In the genomic region with DNA sequence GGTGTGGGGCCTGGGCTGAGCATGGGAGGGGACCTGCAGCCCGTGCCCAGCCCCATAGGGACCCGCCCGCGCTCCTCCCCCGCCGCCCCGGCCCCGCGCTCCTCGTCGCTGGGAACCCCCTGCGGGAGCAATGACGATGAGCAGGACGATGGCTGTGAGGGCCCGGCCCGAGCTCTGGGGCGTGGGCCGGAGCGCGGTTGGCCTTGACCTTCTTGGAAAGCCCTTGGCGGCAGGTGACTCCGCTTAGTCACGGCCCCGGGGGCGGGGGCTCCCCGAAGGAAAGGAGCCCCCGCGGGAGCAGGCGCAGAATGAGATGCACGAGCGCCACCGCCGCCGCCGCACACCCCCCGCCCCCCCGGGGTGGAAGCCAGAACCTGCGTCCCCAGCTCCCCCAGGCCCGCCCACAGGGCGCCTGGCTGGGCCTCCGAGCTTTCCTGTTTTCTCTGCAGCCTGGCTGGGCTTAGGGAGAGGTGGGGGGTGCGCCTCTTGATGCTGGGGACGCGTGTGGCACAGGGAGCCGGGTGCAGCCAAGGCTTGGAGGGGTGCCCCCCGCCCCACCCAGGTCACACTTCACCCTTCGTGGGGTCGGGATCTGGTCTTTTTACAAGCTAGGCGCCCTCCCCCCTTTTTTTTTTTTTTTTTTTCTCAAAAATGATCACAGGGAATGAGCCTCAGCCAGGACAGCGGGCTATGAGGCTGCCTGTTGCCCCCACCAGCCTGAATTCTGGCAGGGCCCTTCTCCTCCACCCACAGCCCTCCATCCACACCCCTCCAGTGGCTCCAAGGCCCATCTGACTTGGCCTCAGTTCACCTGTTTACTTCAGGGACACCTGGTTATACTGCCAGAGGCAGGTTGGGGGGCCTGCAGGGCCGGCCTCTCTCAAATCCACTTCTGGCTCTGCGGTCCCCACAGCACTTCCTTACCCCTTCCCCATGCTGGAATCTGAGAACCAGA, we compare ENCODE assay signal across 1 cellular context.
TF ChIP-seq lines count a peak whose summit lies in the region.

No MANE protein-coding gene starts in this region.

TF ChIP-seq in K562, 482 proteins besides CTCF, POLR2A, EP300 and RAD21 (continued from another document and continues in another):
- TF ChIP-seq, protein P1, sequence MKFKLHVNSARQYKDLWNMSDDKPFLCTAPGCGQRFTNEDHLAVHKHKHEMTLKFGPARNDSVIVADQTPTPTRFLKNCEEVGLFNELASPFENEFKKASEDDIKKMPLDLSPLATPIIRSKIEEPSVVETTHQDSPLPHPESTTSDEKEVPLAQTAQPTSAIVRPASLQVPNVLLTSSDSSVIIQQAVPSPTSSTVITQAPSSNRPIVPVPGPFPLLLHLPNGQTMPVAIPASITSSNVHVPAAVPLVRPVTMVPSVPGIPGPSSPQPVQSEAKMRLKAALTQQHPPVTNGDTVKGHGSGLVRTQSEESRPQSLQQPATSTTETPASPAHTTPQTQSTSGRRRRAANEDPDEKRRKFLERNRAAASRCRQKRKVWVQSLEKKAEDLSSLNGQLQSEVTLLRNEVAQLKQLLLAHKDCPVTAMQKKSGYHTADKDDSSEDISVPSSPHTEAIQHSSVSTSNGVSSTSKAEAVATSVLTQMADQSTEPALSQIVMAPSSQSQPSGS (CRISPR knock-in tag; IDR thresholded peaks at IDR 0.05) = no peak
- no peak for TF ChIP-seq TBL1XR1 (IDR thresholded peaks at IDR 0.05; ENCODE audit: low read length in 2 of 2)
- TF ChIP-seq, protein P2, sequence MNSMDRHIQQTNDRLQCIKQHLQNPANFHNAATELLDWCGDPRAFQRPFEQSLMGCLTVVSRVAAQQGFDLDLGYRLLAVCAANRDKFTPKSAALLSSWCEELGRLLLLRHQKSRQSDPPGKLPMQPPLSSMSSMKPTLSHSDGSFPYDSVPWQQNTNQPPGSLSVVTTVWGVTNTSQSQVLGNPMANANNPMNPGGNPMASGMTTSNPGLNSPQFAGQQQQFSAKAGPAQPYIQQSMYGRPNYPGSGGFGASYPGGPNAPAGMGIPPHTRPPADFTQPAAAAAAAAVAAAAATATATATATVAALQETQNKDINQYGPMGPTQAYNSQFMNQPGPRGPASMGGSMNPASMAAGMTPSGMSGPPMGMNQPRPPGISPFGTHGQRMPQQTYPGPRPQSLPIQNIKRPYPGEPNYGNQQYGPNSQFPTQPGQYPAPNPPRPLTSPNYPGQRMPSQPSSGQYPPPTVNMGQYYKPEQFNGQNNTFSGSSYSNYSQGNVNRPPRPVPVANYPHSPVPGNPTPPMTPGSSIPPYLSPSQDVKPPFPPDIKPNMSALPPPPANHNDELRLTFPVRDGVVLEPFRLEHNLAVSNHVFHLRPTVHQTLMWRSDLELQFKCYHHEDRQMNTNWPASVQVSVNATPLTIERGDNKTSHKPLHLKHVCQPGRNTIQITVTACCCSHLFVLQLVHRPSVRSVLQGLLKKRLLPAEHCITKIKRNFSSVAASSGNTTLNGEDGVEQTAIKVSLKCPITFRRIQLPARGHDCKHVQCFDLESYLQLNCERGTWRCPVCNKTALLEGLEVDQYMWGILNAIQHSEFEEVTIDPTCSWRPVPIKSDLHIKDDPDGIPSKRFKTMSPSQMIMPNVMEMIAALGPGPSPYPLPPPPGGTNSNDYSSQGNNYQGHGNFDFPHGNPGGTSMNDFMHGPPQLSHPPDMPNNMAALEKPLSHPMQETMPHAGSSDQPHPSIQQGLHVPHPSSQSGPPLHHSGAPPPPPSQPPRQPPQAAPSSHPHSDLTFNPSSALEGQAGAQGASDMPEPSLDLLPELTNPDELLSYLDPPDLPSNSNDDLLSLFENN (IDR thresholded peaks at IDR 0.05; ENCODE audit: low read depth in 2 of 2, low read length in 2 of 2) = no peak
- TF ChIP-seq, protein P3, sequence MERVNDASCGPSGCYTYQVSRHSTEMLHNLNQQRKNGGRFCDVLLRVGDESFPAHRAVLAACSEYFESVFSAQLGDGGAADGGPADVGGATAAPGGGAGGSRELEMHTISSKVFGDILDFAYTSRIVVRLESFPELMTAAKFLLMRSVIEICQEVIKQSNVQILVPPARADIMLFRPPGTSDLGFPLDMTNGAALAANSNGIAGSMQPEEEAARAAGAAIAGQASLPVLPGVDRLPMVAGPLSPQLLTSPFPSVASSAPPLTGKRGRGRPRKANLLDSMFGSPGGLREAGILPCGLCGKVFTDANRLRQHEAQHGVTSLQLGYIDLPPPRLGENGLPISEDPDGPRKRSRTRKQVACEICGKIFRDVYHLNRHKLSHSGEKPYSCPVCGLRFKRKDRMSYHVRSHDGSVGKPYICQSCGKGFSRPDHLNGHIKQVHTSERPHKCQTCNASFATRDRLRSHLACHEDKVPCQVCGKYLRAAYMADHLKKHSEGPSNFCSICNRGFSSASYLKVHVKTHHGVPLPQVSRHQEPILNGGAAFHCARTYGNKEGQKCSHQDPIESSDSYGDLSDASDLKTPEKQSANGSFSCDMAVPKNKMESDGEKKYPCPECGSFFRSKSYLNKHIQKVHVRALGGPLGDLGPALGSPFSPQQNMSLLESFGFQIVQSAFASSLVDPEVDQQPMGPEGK (CRISPR knock-in tag; IDR thresholded peaks at IDR 0.05; ENCODE audit: borderline replicate concordance) = peak; percentile 64; the same call in 1 of the 2 replicates
- no peak for TF ChIP-seq MTF1 (CRISPR knock-in tag; IDR thresholded peaks at IDR 0.05; ENCODE audit: borderline replicate concordance)
- TF ChIP-seq CBX2 (IDR thresholded peaks at IDR 0.05; ENCODE audit: insufficient read depth, low read length, poor library complexity, severe bottlenecking) = no peak
- TF ChIP-seq, protein P4, sequence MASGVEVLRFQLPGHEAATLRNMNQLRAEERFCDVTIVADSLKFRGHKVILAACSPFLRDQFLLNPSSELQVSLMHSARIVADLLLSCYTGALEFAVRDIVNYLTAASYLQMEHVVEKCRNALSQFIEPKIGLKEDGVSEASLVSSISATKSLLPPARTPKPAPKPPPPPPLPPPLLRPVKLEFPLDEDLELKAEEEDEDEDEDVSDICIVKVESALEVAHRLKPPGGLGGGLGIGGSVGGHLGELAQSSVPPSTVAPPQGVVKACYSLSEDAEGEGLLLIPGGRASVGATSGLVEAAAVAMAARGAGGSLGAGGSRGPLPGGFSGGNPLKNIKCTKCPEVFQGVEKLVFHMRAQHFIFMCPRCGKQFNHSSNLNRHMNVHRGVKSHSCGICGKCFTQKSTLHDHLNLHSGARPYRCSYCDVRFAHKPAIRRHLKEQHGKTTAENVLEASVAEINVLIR (CRISPR knock-in tag; IDR thresholded peaks at IDR 0.05) = no peak
- TF ChIP-seq, protein P5, sequence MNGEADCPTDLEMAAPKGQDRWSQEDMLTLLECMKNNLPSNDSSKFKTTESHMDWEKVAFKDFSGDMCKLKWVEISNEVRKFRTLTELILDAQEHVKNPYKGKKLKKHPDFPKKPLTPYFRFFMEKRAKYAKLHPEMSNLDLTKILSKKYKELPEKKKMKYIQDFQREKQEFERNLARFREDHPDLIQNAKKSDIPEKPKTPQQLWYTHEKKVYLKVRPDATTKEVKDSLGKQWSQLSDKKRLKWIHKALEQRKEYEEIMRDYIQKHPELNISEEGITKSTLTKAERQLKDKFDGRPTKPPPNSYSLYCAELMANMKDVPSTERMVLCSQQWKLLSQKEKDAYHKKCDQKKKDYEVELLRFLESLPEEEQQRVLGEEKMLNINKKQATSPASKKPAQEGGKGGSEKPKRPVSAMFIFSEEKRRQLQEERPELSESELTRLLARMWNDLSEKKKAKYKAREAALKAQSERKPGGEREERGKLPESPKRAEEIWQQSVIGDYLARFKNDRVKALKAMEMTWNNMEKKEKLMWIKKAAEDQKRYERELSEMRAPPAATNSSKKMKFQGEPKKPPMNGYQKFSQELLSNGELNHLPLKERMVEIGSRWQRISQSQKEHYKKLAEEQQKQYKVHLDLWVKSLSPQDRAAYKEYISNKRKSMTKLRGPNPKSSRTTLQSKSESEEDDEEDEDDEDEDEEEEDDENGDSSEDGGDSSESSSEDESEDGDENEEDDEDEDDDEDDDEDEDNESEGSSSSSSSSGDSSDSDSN (IDR thresholded peaks at IDR 0.05; ENCODE audit: borderline replicate concordance in 1 of 2, low read depth in 2 of 2, low read length in 2 of 2) = peak; percentile 37 to 83; a peak in 2 of 4 replicates
- no peak for TF ChIP-seq HCFC1 (IDR thresholded peaks at IDR 0.05; ENCODE audit: low read depth, low read length)
- TF ChIP-seq, protein P6, sequence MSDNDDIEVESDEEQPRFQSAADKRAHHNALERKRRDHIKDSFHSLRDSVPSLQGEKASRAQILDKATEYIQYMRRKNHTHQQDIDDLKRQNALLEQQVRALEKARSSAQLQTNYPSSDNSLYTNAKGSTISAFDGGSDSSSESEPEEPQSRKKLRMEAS (CRISPR knock-in tag; IDR thresholded peaks at IDR 0.05) = no peak
- no peak for TF ChIP-seq ZNF668 (CRISPR knock-in tag; IDR thresholded peaks at IDR 0.05)
- no peak for TF ChIP-seq EHMT2 (IDR thresholded peaks at IDR 0.05)
- no peak for TF ChIP-seq ZNF79 (CRISPR knock-in tag; IDR thresholded peaks at IDR 0.05; ENCODE audit: low read depth)
- TF ChIP-seq, protein P7, sequence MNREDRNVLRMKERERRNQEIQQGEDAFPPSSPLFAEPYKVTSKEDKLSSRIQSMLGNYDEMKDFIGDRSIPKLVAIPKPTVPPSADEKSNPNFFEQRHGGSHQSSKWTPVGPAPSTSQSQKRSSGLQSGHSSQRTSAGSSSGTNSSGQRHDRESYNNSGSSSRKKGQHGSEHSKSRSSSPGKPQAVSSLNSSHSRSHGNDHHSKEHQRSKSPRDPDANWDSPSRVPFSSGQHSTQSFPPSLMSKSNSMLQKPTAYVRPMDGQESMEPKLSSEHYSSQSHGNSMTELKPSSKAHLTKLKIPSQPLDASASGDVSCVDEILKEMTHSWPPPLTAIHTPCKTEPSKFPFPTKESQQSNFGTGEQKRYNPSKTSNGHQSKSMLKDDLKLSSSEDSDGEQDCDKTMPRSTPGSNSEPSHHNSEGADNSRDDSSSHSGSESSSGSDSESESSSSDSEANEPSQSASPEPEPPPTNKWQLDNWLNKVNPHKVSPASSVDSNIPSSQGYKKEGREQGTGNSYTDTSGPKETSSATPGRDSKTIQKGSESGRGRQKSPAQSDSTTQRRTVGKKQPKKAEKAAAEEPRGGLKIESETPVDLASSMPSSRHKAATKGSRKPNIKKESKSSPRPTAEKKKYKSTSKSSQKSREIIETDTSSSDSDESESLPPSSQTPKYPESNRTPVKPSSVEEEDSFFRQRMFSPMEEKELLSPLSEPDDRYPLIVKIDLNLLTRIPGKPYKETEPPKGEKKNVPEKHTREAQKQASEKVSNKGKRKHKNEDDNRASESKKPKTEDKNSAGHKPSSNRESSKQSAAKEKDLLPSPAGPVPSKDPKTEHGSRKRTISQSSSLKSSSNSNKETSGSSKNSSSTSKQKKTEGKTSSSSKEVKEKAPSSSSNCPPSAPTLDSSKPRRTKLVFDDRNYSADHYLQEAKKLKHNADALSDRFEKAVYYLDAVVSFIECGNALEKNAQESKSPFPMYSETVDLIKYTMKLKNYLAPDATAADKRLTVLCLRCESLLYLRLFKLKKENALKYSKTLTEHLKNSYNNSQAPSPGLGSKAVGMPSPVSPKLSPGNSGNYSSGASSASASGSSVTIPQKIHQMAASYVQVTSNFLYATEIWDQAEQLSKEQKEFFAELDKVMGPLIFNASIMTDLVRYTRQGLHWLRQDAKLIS (CRISPR knock-in tag; IDR thresholded peaks at IDR 0.05) = no peak
- TF ChIP-seq ZC3H8 (IDR thresholded peaks at IDR 0.05) = no peak
- no peak for TF ChIP-seq MCM7 (IDR thresholded peaks at IDR 0.05)
- no peak for TF ChIP-seq NEUROD1 (IDR thresholded peaks at IDR 0.05; ENCODE audit: borderline replicate concordance, low read depth, low read length, partially characterized antibody)
- TF ChIP-seq, protein P8, sequence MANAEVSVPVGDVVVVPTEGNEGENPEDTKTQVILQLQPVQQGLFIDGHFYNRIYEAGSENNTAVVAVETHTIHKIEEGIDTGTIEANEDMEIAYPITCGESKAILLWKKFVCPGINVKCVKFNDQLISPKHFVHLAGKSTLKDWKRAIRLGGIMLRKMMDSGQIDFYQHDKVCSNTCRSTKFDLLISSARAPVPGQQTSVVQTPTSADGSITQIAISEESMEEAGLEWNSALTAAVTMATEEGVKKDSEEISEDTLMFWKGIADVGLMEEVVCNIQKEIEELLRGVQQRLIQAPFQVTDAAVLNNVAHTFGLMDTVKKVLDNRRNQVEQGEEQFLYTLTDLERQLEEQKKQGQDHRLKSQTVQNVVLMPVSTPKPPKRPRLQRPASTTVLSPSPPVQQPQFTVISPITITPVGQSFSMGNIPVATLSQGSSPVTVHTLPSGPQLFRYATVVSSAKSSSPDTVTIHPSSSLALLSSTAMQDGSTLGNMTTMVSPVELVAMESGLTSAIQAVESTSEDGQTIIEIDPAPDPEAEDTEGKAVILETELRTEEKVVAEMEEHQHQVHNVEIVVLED (CRISPR knock-in tag; IDR thresholded peaks at IDR 0.05) = no peak
- TF ChIP-seq, protein P9, sequence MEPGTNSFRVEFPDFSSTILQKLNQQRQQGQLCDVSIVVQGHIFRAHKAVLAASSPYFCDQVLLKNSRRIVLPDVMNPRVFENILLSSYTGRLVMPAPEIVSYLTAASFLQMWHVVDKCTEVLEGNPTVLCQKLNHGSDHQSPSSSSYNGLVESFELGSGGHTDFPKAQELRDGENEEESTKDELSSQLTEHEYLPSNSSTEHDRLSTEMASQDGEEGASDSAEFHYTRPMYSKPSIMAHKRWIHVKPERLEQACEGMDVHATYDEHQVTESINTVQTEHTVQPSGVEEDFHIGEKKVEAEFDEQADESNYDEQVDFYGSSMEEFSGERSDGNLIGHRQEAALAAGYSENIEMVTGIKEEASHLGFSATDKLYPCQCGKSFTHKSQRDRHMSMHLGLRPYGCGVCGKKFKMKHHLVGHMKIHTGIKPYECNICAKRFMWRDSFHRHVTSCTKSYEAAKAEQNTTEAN (CRISPR knock-in tag; IDR thresholded peaks at IDR 0.05) = no peak
- TF ChIP-seq, protein P10, sequence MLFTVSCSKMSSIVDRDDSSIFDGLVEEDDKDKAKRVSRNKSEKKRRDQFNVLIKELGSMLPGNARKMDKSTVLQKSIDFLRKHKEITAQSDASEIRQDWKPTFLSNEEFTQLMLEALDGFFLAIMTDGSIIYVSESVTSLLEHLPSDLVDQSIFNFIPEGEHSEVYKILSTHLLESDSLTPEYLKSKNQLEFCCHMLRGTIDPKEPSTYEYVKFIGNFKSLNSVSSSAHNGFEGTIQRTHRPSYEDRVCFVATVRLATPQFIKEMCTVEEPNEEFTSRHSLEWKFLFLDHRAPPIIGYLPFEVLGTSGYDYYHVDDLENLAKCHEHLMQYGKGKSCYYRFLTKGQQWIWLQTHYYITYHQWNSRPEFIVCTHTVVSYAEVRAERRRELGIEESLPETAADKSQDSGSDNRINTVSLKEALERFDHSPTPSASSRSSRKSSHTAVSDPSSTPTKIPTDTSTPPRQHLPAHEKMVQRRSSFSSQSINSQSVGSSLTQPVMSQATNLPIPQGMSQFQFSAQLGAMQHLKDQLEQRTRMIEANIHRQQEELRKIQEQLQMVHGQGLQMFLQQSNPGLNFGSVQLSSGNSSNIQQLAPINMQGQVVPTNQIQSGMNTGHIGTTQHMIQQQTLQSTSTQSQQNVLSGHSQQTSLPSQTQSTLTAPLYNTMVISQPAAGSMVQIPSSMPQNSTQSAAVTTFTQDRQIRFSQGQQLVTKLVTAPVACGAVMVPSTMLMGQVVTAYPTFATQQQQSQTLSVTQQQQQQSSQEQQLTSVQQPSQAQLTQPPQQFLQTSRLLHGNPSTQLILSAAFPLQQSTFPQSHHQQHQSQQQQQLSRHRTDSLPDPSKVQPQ (CRISPR knock-in tag; IDR thresholded peaks at IDR 0.05; ENCODE audit: borderline replicate concordance) = no peak
- TF ChIP-seq TOE1 (IDR thresholded peaks at IDR 0.05; ENCODE audit: borderline replicate concordance) = peak; percentile 67; the same call in 1 of the 2 replicates
- no peak for TF ChIP-seq TOE1 (CRISPR knock-in tag; IDR thresholded peaks at IDR 0.05; ENCODE audit: borderline replicate concordance, low read depth)
- TF ChIP-seq HDGF (IDR thresholded peaks at IDR 0.05) = no peak
- no peak for TF ChIP-seq CBFB (CRISPR knock-in tag; IDR thresholded peaks at IDR 0.05)
- no peak for TF ChIP-seq ZNF3 (CRISPR knock-in tag; IDR thresholded peaks at IDR 0.05)
- TF ChIP-seq HMGN3 (IDR thresholded peaks at IDR 0.05; ENCODE audit: borderline replicate concordance, extremely low read depth, insufficient read length, low read depth, low read length) = peak; percentile 89
- no peak for TF ChIP-seq CHD4 (IDR thresholded peaks at IDR 0.05; ENCODE audit: insufficient read depth, insufficient replicate concordance, low read depth, low read length, poor library complexity, severe bottlenecking)
- no peak for TF ChIP-seq NUFIP1 (IDR thresholded peaks at IDR 0.05; ENCODE audit: partially characterized antibody)
